Comparison of ENCODE assay signal across 16 cellular contexts in the genomic region with DNA sequence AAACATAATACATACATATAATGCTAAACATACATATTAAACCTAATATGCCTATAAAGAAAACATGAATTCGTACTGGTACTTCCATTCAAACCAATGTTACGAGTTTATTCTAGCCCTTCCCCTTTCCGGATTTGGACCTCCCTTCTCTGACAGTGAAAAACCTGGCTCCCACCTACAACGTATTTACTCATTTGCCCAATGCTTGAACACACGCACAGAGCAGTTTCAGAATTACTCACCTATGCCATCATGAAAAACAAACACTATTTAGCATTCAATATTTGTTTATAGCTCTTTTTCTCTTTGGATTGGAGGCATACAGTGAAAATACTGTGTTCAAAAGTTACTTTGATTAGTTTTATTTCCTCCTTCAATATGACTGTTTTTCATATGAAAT.
"Had no signal": no experiment of that assay in that cellular context is flagged by ENCODE, and none has a peak within 500 bp of the region (broad histone marks: within the 10 kb centered on the region; RNA-seq: fewer than 3 reads in every experiment).

No MANE protein-coding gene starts in this region.

- H3K9me3 ChIP-seq: esophagus squamous epithelium, left lung, lower lobe of right lung, ovary, thoracic aorta, transverse colon had no signal

- DNase-seq: dermis blood vessel endothelial cell; esophagus squamous epithelium; foreskin fibroblast; immature natural killer cell; left lung; lower lobe of right lung; natural killer cell; ovary; small intestine; stimulated activated CD4-positive, alpha-beta T cell treated with anti-CD3 and anti-CD28 coated beads, Interleukin-12 subunit alpha, Interleukin-12 subunit beta, amount 100 ng/mL, for 4 hours; stimulated activated naive CD4-positive, alpha-beta T cell; stomach; transverse colon had no signal

- H3K36me3 ChIP-seq: esophagus squamous epithelium, left lung, lower lobe of right lung, ovary, right atrium auricular region, stomach, thoracic aorta, transverse colon had no signal

- FAIRE-seq: keratinocyte, small intestine had no signal

- ATAC-seq: left lung, lower lobe of right lung, natural killer cell had no signal

- H3K27me3 ChIP-seq: ovary, right atrium auricular region, transverse colon had no signal

- H3K27ac ChIP-seq: esophagus squamous epithelium, left lung, lower lobe of right lung, ovary, right atrium auricular region, stomach, thoracic aorta, transverse colon had no signal

- H3K4me3 ChIP-seq: esophagus squamous epithelium, left lung, lower lobe of right lung, ovary, right atrium auricular region, stomach, thoracic aorta, transverse colon had no signal

- H3K4me1 ChIP-seq: left lung, lower lobe of right lung, right atrium auricular region, stomach, transverse colon had no signal
